ENCODE assay signal across 9 cellular contexts in genomic region chr6:137165375-137166246, GRCh38. TPM values are rescaled to one million over a fixed set of nuclear protein-coding genes. Genes with fewer than 3 reads are reported as not detected.
DNase-seq lines count a peak whose midpoint lies in the region; ATAC-seq and TF ChIP-seq lines count a peak whose summit lies in the region.
"Had no signal": no experiment of that assay in that cellular context is flagged by ENCODE, and none has a peak within 500 bp of the region (broad histone marks: within the 10 kb centered on the region; RNA-seq: fewer than 3 reads in every experiment).

No MANE protein-coding gene starts in this region.

- intact Hi-C loops in activated B cell treated with CpG ODN at 0.5 μM for 24 hours (cut with micrococcal nuclease): loop anchor here (1.0 to 5.0 kb wide), 5 partner anchors 37 to 149 kb away; partner anchors contain the start of gene IFNGR1

- H3K4me3 ChIP-seq in liver (ENCODE audit: low read depth in 1 of 3, low read length in 3 of 3): no peak overlapping the region

- H3K4me3 Mint-ChIP-seq in activated B cell treated with CpG ODN at 0.5 μM for 24 hours: peak overlapping the region; percentile 45

- peak; percentile 62 for DNase-seq in NCI-H748 (lab: John Stamatoyannopoulos, UW; ENCODE audit: unreplicated experiment)
- DNase-seq in NCI-H748 treated with DMSO at 0.1 percent for 48 hours (lab: John Stamatoyannopoulos, UW): no peak
- DNase-seq in HuH-7 (ENCODE audit: low spot score): peak; percentile 12
- DNase-seq in activated B cell treated with CpG ODN at 0.5 μM for 24 hours: peak; percentile 28
- DNase-seq in GOT3 (lab: John Stamatoyannopoulos, UW): no peak
- no peak for DNase-seq in globus pallidus (ENCODE audit: low spot score)

- no peaks in the 10 kb centered on the region for H3K36me3 ChIP-seq in liver (ENCODE audit: control insufficient read depth in 4 of 4, insufficient read depth in 3 of 4, low read depth in 1 of 4, low read length in 3 of 4)

- CTCF ChIA-PET in activated B cell treated with CpG ODN at 0.5 μM for 24 hours (lab: Charles Lee): interaction anchor here (0.6 to 3.7 kb wide), 19 partner anchors 10 to 149 kb away, joined by 3 to 82 read pairs (median 5); no protein-coding TSS in a partner anchor

- H3K27me3 ChIP-seq in liver (ENCODE audit: control insufficient read depth in 4 of 4, insufficient read depth in 4 of 4, low read length in 3 of 4): no peaks in the 10 kb centered on the region

- TF ChIP-seq CTCF in activated B cell treated with CpG ODN at 0.5 μM for 24 hours (IDR thresholded peaks at IDR 0.05): no peak
- TF ChIP-seq CTCF in liver (IDR thresholded peaks at IDR 0.05; ENCODE audit: low read depth, low read length, missing input control): peak; percentile 53

- no peaks in the 10 kb centered on the region for H3K27me3 Mint-ChIP-seq in activated B cell treated with CpG ODN at 0.5 μM for 24 hours

- H3K4me1 Mint-ChIP-seq in activated B cell treated with CpG ODN at 0.5 μM for 24 hours: peaks cover 75% of the 10 kb centered on the region

- peak overlapping the region; percentile 92 for H3K27ac Mint-ChIP-seq in activated B cell treated with CpG ODN at 0.5 μM for 24 hours

- TF ChIP-seq RAD21 in liver (IDR thresholded peaks at IDR 0.05): peak; percentile 75 to 77

- no peaks in the 10 kb centered on the region for H3K4me1 ChIP-seq in liver (ENCODE audit: control insufficient read depth in 4 of 4, insufficient read depth in 4 of 4, low read length in 3 of 4)

- no peak overlapping the region for H3K9ac ChIP-seq in liver (ENCODE audit: low read depth in 1 of 2, low read length in 2 of 2)

- WGBS in liver: 80% methylated on average over 9 of the region's 9 CpGs

- no peak overlapping the region for H3K27ac ChIP-seq in liver (ENCODE audit: low read depth in 1 of 2, low read length in 2 of 2)

- POLR2A ChIA-PET in activated B cell treated with CpG ODN at 0.5 μM for 24 hours (lab: Charles Lee): interaction anchor here (0.9 to 4.0 kb wide), 13 partner anchors 10 to 149 kb away, joined by 3 to 45 read pairs (median 5); no protein-coding TSS in a partner anchor

- peaks cover 5% of the 10 kb centered on the region for H3K9me3 Mint-ChIP-seq in activated B cell treated with CpG ODN at 0.5 μM for 24 hours

- peak; percentile 51 for ATAC-seq in GM21390 (IDR thresholded peaks at IDR 0.05; ENCODE audit: unreplicated experiment)
- ATAC-seq in activated B cell treated with CpG ODN at 0.5 μM for 24 hours (ENCODE audit: low read depth): peak; percentile 81

- no peaks in the 10 kb centered on the region for H3K9me3 ChIP-seq in liver (ENCODE audit: control insufficient read depth in 4 of 4, low read length in 3 of 4)

- H3K36me3 Mint-ChIP-seq in activated B cell treated with CpG ODN at 0.5 μM for 24 hours (ENCODE audit: low read depth): no peaks in the 10 kb centered on the region

TF ChIP-seq in liver, 16 proteins besides CTCF, POLR2A, EP300 and RAD21:
- TF ChIP-seq ATF3 (IDR thresholded peaks at IDR 0.05): no peak
- TF ChIP-seq FOXA2 (IDR thresholded peaks at IDR 0.05): no peak
- TF ChIP-seq JUND (IDR thresholded peaks at IDR 0.05): no peak
- no peak for TF ChIP-seq FOXA1 (IDR thresholded peaks at IDR 0.05)
- TF ChIP-seq REST (IDR thresholded peaks at IDR 0.05): no peak
- no peak for TF ChIP-seq GABPA (IDR thresholded peaks at IDR 0.05 in 1 of 2, conservative IDR thresholded peaks at IDR 0.05 in 1 of 2)
- TF ChIP-seq HNF4G (IDR thresholded peaks at IDR 0.05): no peak
- TF ChIP-seq ZBTB33 (IDR thresholded peaks at IDR 0.05): no peak
- TF ChIP-seq HNF4A (conservative IDR thresholded peaks at IDR 0.05): no peak
- no peak for TF ChIP-seq EGR1 (IDR thresholded peaks at IDR 0.05; ENCODE audit: low read depth in 2 of 2)
- no peak for TF ChIP-seq MAX (IDR thresholded peaks at IDR 0.05)
- TF ChIP-seq RXRA (IDR thresholded peaks at IDR 0.05): no peak
- TF ChIP-seq NR2F2 (IDR thresholded peaks at IDR 0.05): no peak
- no peak for TF ChIP-seq TAF1 (conservative IDR thresholded peaks at IDR 0.05)
- TF ChIP-seq YY1 (IDR thresholded peaks at IDR 0.05): no peak
- TF ChIP-seq SP1 (IDR thresholded peaks at IDR 0.05): no peak

RNA-seq across cellular contexts. Expression of gene IL22RA2, which starts 7.8 kb away (rescaled TPM):
- total RNA-seq in activated B cell treated with CpG ODN at 0.5 μM for 24 hours (not detected in 2 replicates), liver (under 1 TPM in 1 of 2 donors, not detected in 1; 0.05 TPM)
- polyA plus RNA-seq in liver: not detected
- total RNA-seq: skeletal muscle tissue had no signal

RNA-seq across cellular contexts. Expression of gene IFNGR1, which starts 53.6 kb away (rescaled TPM):
- total RNA-seq in activated B cell treated with CpG ODN at 0.5 μM for 24 hours (60.5 and 65.6 TPM in 2 replicates), liver (10 to 100 TPM; 33.9 to 57.8 TPM)
- 10 to 100 TPM; 35.7 to 42.3 TPM for polyA plus RNA-seq in liver

Comparison
In these comparisons a context has a peak if more than half of its experiments do, and no peak if none do; other contexts are left out.
1. DNase-seq: peak in NCI-H748 (single experiment), HuH-7 (single experiment) and activated B cell treated with CpG ODN at 0.5 μM for 24 hours (single experiment); none in NCI-H748 treated with DMSO at 0.1 percent for 48 hours (single experiment), GOT3 (single experiment) and globus pallidus (single experiment).